In genomic region chr7:2607122-2607912, GRCh38 we compare ENCODE assay signal across 11 cellular contexts. TPM values are rescaled to one million over a fixed set of nuclear protein-coding genes. Genes with fewer than 3 reads are reported as not detected.
DNase-seq lines count a peak whose midpoint lies in the region; ATAC-seq, FAIRE-seq and TF ChIP-seq lines count a peak whose summit lies in the region.
"Had no signal": no experiment of that assay in that cellular context is flagged by ENCODE, and none has a peak within 500 bp of the region (broad histone marks: within the 10 kb centered on the region; RNA-seq: fewer than 3 reads in every experiment).

No MANE protein-coding gene starts in this region.

- no peak for DNase-seq in RWPE1 (ENCODE audit: low spot score)
- DNase-seq in endothelial cell of umbilical vein (ENCODE audit: low read depth, low spot score): peak; percentile 42
- DNase-seq in mesendoderm: no peak
- no peak for DNase-seq in thyroid gland
- DNase-seq in hypothalamus (lab: John Stamatoyannopoulos, UW): no peak
- no peak for DNase-seq in PC-3
- DNase-seq: activated effector memory CD4-positive, alpha-beta T cell treated with Interleukin-2 at 50 U/mL for 16 hours; DND-41 had no signal

- H3K56ac ChIP-seq in mesendoderm (ENCODE audit: low read length): peak overlapping the region; percentile 36

- H3K36me3 ChIP-seq in endothelial cell of umbilical vein (ENCODE audit: control insufficient read depth in 2 of 2, extremely low read depth in 1 of 2, insufficient read depth in 2 of 2, low read length in 2 of 2): no peaks in the 10 kb centered on the region
- no peaks in the 10 kb centered on the region for H3K36me3 ChIP-seq in mesendoderm (ENCODE audit: control insufficient read depth, insufficient read depth, low read length)
- H3K36me3 ChIP-seq in thyroid gland: peaks cover 1 to 5% of the 10 kb centered on the region in 2 donors
- H3K36me3 ChIP-seq in PC-3 (ENCODE audit: low read depth, low read length): no peaks in the 10 kb centered on the region

- TF ChIP-seq CTCF in RWPE1 (conservative IDR thresholded peaks at IDR 0.05; ENCODE audit: low read depth): no peak
- TF ChIP-seq CTCF in endothelial cell of umbilical vein (IDR thresholded peaks at IDR 0.05; ENCODE audit: extremely low read depth in 1 of 2, insufficient read depth in 1 of 2, low read depth in 1 of 2, low read length in 2 of 2): no peak
- no peak for TF ChIP-seq CTCF in thyroid gland (IDR thresholded peaks at IDR 0.05)
- TF ChIP-seq CTCF in PC-3 (conservative IDR thresholded peaks at IDR 0.05; ENCODE audit: low read depth, low read length): no peak

- H4K20me1 ChIP-seq in endothelial cell of umbilical vein (replicated peaks; ENCODE audit: control insufficient read depth, extremely low read depth, insufficient read depth, low read length): no peaks in the 10 kb centered on the region
- H4K20me1 ChIP-seq in PC-3 (ENCODE audit: low read length): no peaks in the 10 kb centered on the region

- intact Hi-C loops in endothelial cell of umbilical vein (cut with micrococcal nuclease): loop anchor here (1.0 to 5.0 kb wide), 2 partner anchors 24 to 55 kb away; partner anchors contain the start of gene TTYH3
- intact Hi-C loops in thyroid gland (cut with DNase I): loop anchor here (5.0 kb wide), 1 partner anchor 55 kb away; no protein-coding TSS in a partner anchor
- intact Hi-C loops in PC-3 (cut with micrococcal nuclease): no loop called here

- no peak overlapping the region for H3K4me3 ChIP-seq in endothelial cell of umbilical vein (replicated peaks in 1 of 3; ENCODE audit: insufficient read depth in 1 of 3, low read depth in 1 of 3, low read length in 3 of 3)
- H3K4me3 ChIP-seq in mesendoderm (ENCODE audit: low read length): no peak overlapping the region
- H3K4me3 ChIP-seq in thyroid gland (replicated peaks in 1 of 3): no peak overlapping the region
- no peak overlapping the region for H3K4me3 ChIP-seq in PC-3 (ENCODE audit: low read length)

- dilution Hi-C loops in endothelial cell of umbilical vein (cut with MboI; ENCODE audit: extremely low pct_ligation_motif_present, low sequenced_read_pairs): no loop called here

- H3F3A ChIP-seq in PC-3 (ENCODE audit: low read length, unreplicated experiment): no peaks in the 10 kb centered on the region

- H3K9ac ChIP-seq in endothelial cell of umbilical vein (replicated peaks; ENCODE audit: extremely low read depth, insufficient read depth, low read length): peak overlapping the region; percentile 14
- no peak overlapping the region for H3K9ac ChIP-seq in mesendoderm (ENCODE audit: low read length)
- no peak overlapping the region for H3K9ac ChIP-seq in PC-3 (ENCODE audit: low read length)

- POLR2A ChIA-PET in RWPE1 (lab: Yijun Ruan, JAX; ENCODE audit: low non-redundant PET): no interaction called here
- POLR2A ChIA-PET in endothelial cell of umbilical vein (lab: Charles Lee): interaction anchor here (1.2 kb wide), 1 partner anchor 23 kb away, joined by 3 read pairs; no protein-coding TSS in a partner anchor
- POLR2A ChIA-PET in PC-3 (lab: Charles Lee; ENCODE audit: unreplicated experiment): no interaction called here

- no peaks in the 10 kb centered on the region for H3K79me1 ChIP-seq in mesendoderm (ENCODE audit: low read length)

- H3K4me2 ChIP-seq in endothelial cell of umbilical vein (ENCODE audit: insufficient read depth, low read length): no peak overlapping the region
- no peak overlapping the region for H3K4me2 ChIP-seq in mesendoderm (ENCODE audit: low read length)
- no peak overlapping the region for H3K4me2 ChIP-seq in PC-3 (ENCODE audit: low read length)

- H3K27ac ChIP-seq in RWPE1 (peak overlapping the region; percentile 15; the same call in 1 of the 2 replicates), endothelial cell of umbilical vein (ENCODE audit: insufficient read depth, low read depth, low read length) (peak overlapping the region; percentile 32), mesendoderm (ENCODE audit: low read depth, low read length) (no peak overlapping the region), thyroid gland (peak overlapping the region in 2 of 3 donors; percentile 48 to 65), PC-3 (ENCODE audit: low read length) (no peak overlapping the region)
- H3K27ac ChIP-seq: epithelial cell of prostate had no signal

- FAIRE-seq in endothelial cell of umbilical vein (lab: Jason Lieb, UNC): peak; percentile 88

- H3K4ac ChIP-seq in mesendoderm (ENCODE audit: low read depth, low read length): no peak overlapping the region

- no peak overlapping the region for H2AK5ac ChIP-seq in mesendoderm (ENCODE audit: low read length)

- H3K79me2 ChIP-seq in endothelial cell of umbilical vein (ENCODE audit: control insufficient read depth, insufficient read depth, low read length) (no peaks in the 10 kb centered on the region), mesendoderm (ENCODE audit: control insufficient read depth, insufficient read depth, low read length) (no peaks in the 10 kb centered on the region), PC-3 (ENCODE audit: low read length) (no peaks in the 10 kb centered on the region)

- H3K4me1 ChIP-seq in endothelial cell of umbilical vein (ENCODE audit: control insufficient read depth, extremely low read depth, insufficient read depth, low read length) (peaks cover 13% of the 10 kb centered on the region), mesendoderm (ENCODE audit: control insufficient read depth, low read depth, low read length) (peaks cover 18% of the 10 kb centered on the region), thyroid gland (peaks cover 2 to 14% of the 10 kb centered on the region in 2 donors), PC-3 (ENCODE audit: insufficient read depth, low read length) (peaks cover 7% of the 10 kb centered on the region)

- no peak overlapping the region for H2BK15ac ChIP-seq in mesendoderm (replicated peaks; ENCODE audit: low read depth)

- no peak overlapping the region for H3K18ac ChIP-seq in mesendoderm (ENCODE audit: low read length)

- H4K5ac ChIP-seq in mesendoderm (ENCODE audit: low read length): no peak overlapping the region

- H4K8ac ChIP-seq in mesendoderm (ENCODE audit: low read depth, low read length): no peak overlapping the region

- WGBS in mesendoderm (ENCODE audit: extremely low coverage, insufficient coverage, low lambda C conversion rate): no CpG with 5 or more reads among the region's 26 CpGs
- WGBS in thyroid gland, 2 donors: 67 to 78% methylated on average over 24 to 26 of the region's 26 CpGs

- BruUV-seq in endothelial cell of umbilical vein (replicated peaks; lab: Mats Ljungman, UMichigan) (no TSS peak), PC-3 (replicated peaks; lab: Mats Ljungman, UMichigan) (no TSS peak)

- no peak overlapping the region for H3K23ac ChIP-seq in mesendoderm (ENCODE audit: low read length)

- H3K9me2 ChIP-seq in PC-3 (replicated peaks; ENCODE audit: low read length): no peaks in the 10 kb centered on the region

- CTCF ChIA-PET in RWPE1 (lab: Yijun Ruan, JAX): interaction anchor here (0.8 kb wide), 1 partner anchor 25 kb away, joined by 4 read pairs; no protein-coding TSS in a partner anchor
- CTCF ChIA-PET in endothelial cell of umbilical vein (lab: Charles Lee): interaction anchor here (0.6 to 4.8 kb wide), 14 partner anchors 11 to 156 kb away, joined by 3 to 55 read pairs (median 5); partner anchors contain the start of gene TTYH3
- CTCF ChIA-PET in PC-3 (lab: Charles Lee): no interaction called here

- TF ChIP-seq POLR2A in endothelial cell of umbilical vein (IDR thresholded peaks at IDR 0.05; ENCODE audit: low read depth, low read length): peak; percentile 43
- TF ChIP-seq POLR2A in thyroid gland (IDR thresholded peaks at IDR 0.05): no peak

- ATAC-seq in HG02798 (IDR thresholded peaks at IDR 0.05; ENCODE audit: poor library complexity, unreplicated experiment) (no peak), PC-3 (no peak), HG03442 (IDR thresholded peaks at IDR 0.05; ENCODE audit: unreplicated experiment) (no peak)

- H3K27me3 ChIP-seq in endothelial cell of umbilical vein (ENCODE audit: control insufficient read depth in 2 of 2, insufficient read depth in 2 of 2, low read length in 2 of 2) (no peaks in the 10 kb centered on the region), mesendoderm (ENCODE audit: insufficient read depth, low read length, poor library complexity) (no peaks in the 10 kb centered on the region), thyroid gland (no peaks in the 10 kb centered on the region), PC-3 (ENCODE audit: low read length) (no peaks in the 10 kb centered on the region)

- no peaks in the 10 kb centered on the region for H3K9me1 ChIP-seq in endothelial cell of umbilical vein (replicated peaks; ENCODE audit: control insufficient read depth, extremely low read depth, insufficient read depth, low read length)

- H2BK5ac ChIP-seq in mesendoderm (ENCODE audit: low read length): no peak overlapping the region

- H2BK120ac ChIP-seq in mesendoderm (ENCODE audit: low read depth, low read length): no peak overlapping the region

- no peaks in the 10 kb centered on the region for H3K9me3 ChIP-seq in endothelial cell of umbilical vein (replicated peaks; ENCODE audit: control insufficient read depth, insufficient read depth, low read length)
- H3K9me3 ChIP-seq in thyroid gland: no peaks in the 10 kb centered on the region
- H3K9me3 ChIP-seq in PC-3 (ENCODE audit: low read length): no peaks in the 10 kb centered on the region

- H2AFZ ChIP-seq in endothelial cell of umbilical vein (ENCODE audit: low read depth, low read length) (peak overlapping the region; percentile 41), PC-3 (ENCODE audit: low read length) (no peak overlapping the region)

RNA-seq across cellular contexts. Expression of gene TTYH3, which starts 24.5 kb away (rescaled TPM):
- 277 and 280 TPM in 2 replicates for total RNA-seq in endothelial cell of umbilical vein
- 143 and 192 TPM in 2 replicates for polyA plus RNA-seq in endothelial cell of umbilical vein
- polyA plus RNA-seq in endothelial cell of umbilical vein (2011; cell fraction: cytosol; rRNA removed): 79.9 and 112 TPM in 2 replicates
- 107 and 132 TPM in 2 replicates for polyA plus RNA-seq in endothelial cell of umbilical vein (2011; cell fraction: nucleus; rRNA removed)
- 116 and 150 TPM in 2 replicates for polyA plus RNA-seq in endothelial cell of umbilical vein (2012)
- polyA minus RNA-seq in endothelial cell of umbilical vein: 107 and 122 TPM in 2 replicates
- polyA minus RNA-seq in endothelial cell of umbilical vein (2011; cell fraction: cytosol; rRNA and poly(A)+ RNA removed): 4.9 TPM
- 45.1 and 83.7 TPM in 2 replicates for polyA minus RNA-seq in endothelial cell of umbilical vein (2011; cell fraction: nucleus; rRNA and poly(A)+ RNA removed)
- polyA plus RNA-seq in mesendoderm (2013, experiment 1 of 2): 98.9 TPM
- polyA plus RNA-seq in mesendoderm (2013, experiment 2 of 2): 97.0 TPM
- 10 to 100 TPM; 16.7 to 23.8 (median 21.4) TPM for total RNA-seq in thyroid gland
- total RNA-seq in PC-3 (2014; rRNA removed): 25.0 and 41.4 TPM in 2 replicates

RNA-seq across cellular contexts. Expression of gene IQCE, which starts 48.5 kb away (rescaled TPM):
- total RNA-seq in endothelial cell of umbilical vein (11.3 and 14.5 TPM in 2 replicates), thyroid gland (10 to 100 TPM; 16.0 to 40.2 (median 37.2) TPM), PC-3 (2014; rRNA removed) (9.7 and 24.7 TPM in 2 replicates)
- polyA plus RNA-seq in endothelial cell of umbilical vein: 4.8 and 4.9 TPM in 2 replicates
- 5.5 and 5.8 TPM in 2 replicates for polyA plus RNA-seq in endothelial cell of umbilical vein (2011; cell fraction: cytosol; rRNA removed)
- polyA plus RNA-seq in endothelial cell of umbilical vein (2011; cell fraction: nucleus; rRNA removed): 18.5 and 18.6 TPM in 2 replicates
- 6.0 and 9.1 TPM in 2 replicates for polyA plus RNA-seq in endothelial cell of umbilical vein (2012)
- 9.3 and 13.5 TPM in 2 replicates for polyA minus RNA-seq in endothelial cell of umbilical vein
- polyA minus RNA-seq in endothelial cell of umbilical vein (2011; cell fraction: cytosol; rRNA and poly(A)+ RNA removed): 10.9 TPM
- 7.7 and 8.8 TPM in 2 replicates for polyA minus RNA-seq in endothelial cell of umbilical vein (2011; cell fraction: nucleus; rRNA and poly(A)+ RNA removed)
- polyA plus RNA-seq in mesendoderm (2013, experiment 1 of 2): 3.1 TPM
- 2.8 TPM for polyA plus RNA-seq in mesendoderm (2013, experiment 2 of 2)

RNA-seq across cellular contexts. Expression of gene BRAT1, which starts 52.0 kb away (rescaled TPM):
- 31.6 and 32.2 TPM in 2 replicates for total RNA-seq in endothelial cell of umbilical vein
- 31.1 and 40.3 TPM in 2 replicates for polyA plus RNA-seq in endothelial cell of umbilical vein
- 17.5 and 24.9 TPM in 2 replicates for polyA plus RNA-seq in endothelial cell of umbilical vein (2011; cell fraction: cytosol; rRNA removed)
- polyA plus RNA-seq in endothelial cell of umbilical vein (2011; cell fraction: nucleus; rRNA removed): 64.9 and 75.7 TPM in 2 replicates
- polyA plus RNA-seq in endothelial cell of umbilical vein (2012): 22.1 and 23.0 TPM in 2 replicates
- 13.8 and 14.1 TPM in 2 replicates for polyA minus RNA-seq in endothelial cell of umbilical vein
- polyA minus RNA-seq in endothelial cell of umbilical vein (2011; cell fraction: cytosol; rRNA and poly(A)+ RNA removed): 29.8 TPM
- polyA minus RNA-seq in endothelial cell of umbilical vein (2011; cell fraction: nucleus; rRNA and poly(A)+ RNA removed): 10.8 and 13.0 TPM in 2 replicates
- polyA plus RNA-seq in mesendoderm (2013, experiment 1 of 2): 18.2 TPM
- polyA plus RNA-seq in mesendoderm (2013, experiment 2 of 2): 18.3 TPM
- 10 to 100 TPM; 37.2 to 51.8 (median 45.6) TPM for total RNA-seq in thyroid gland
- total RNA-seq in PC-3 (2014; rRNA removed): 65.2 and 76.3 TPM in 2 replicates

Comparison
In these comparisons a context has a peak if more than half of its experiments do, and no peak if none do; other contexts are left out.
1. H3K27ac ChIP-seq: peak in RWPE1 (single experiment), endothelial cell of umbilical vein (single experiment) and thyroid gland (2 of 3); none in mesendoderm (single experiment) and PC-3 (single experiment).